1 cellular context compared by ENCODE assay signal in genomic region chr7:151742713-151743480, GRCh38.
TF ChIP-seq lines count a peak whose summit lies in the region.

No MANE protein-coding gene starts in this region.

TF ChIP-seq in GM23338, 12 proteins besides CTCF, POLR2A, EP300 and RAD21 (continued from another document):
- TF ChIP-seq ZNF462 (CRISPR knock-in tag; IDR thresholded peaks at IDR 0.05): no peak
TF ChIP-seq in GM23338: peak in this region for 0.
